Comparison of ENCODE assay signal across 1 cellular context in genomic region chr1:84835169-84835568, GRCh38.
A peak's percentile ranks its signal among the peaks of the same experiment; 100 is the strongest.
TF ChIP-seq lines count a peak whose summit lies in the region.

No MANE protein-coding gene starts in this region.

TF ChIP-seq in HEK293, 187 proteins besides CTCF, POLR2A, EP300 and RAD21 (continued from another document and continues in another):
- TF ChIP-seq ZNF645 (tag by site-specific recombination; IDR thresholded peaks at IDR 0.05) (no peak), ZNF776 (tag by site-specific recombination; IDR thresholded peaks at IDR 0.05; ENCODE audit: borderline replicate concordance) (no peak), FEZF1 (tag by site-specific recombination; IDR thresholded peaks at IDR 0.05) (0 out of 2 replicates have a peak, but pooled peaks have one; percentile 14), ZNF2 (tag by site-specific recombination; IDR thresholded peaks at IDR 0.05) (peak; percentile 52; the same call in 1 of the 2 replicates), ZNF398 (tag by site-specific recombination; IDR thresholded peaks at IDR 0.05) (peak; percentile 46), ZFP3 (tag by site-specific recombination; IDR thresholded peaks at IDR 0.05; ENCODE audit: low read depth) (no peak), ZNF140 (tag by site-specific recombination; IDR thresholded peaks at IDR 0.05) (no peak), SP7 (tag by site-specific recombination; IDR thresholded peaks at IDR 0.05) (0 out of 2 replicates have a peak, but pooled peaks have one; percentile 35), GFI1B (tag by site-specific recombination; IDR thresholded peaks at IDR 0.05) (no peak), ZNF571 (tag by site-specific recombination; IDR thresholded peaks at IDR 0.05) (no peak), ZNF623 (tag by site-specific recombination; IDR thresholded peaks at IDR 0.05) (no peak), ZNF629 (tag by site-specific recombination; IDR thresholded peaks at IDR 0.05) (peak; percentile 60), ZNF837 (tag by site-specific recombination; IDR thresholded peaks at IDR 0.05) (no peak), ZSCAN18 (tag by site-specific recombination; IDR thresholded peaks at IDR 0.05) (no peak), ZNF302 (tag by site-specific recombination; IDR thresholded peaks at IDR 0.05; ENCODE audit: low read depth) (no peak), ZNF704 (tag by site-specific recombination; IDR thresholded peaks at IDR 0.05) (no peak), YY1 (tag by site-specific recombination; IDR thresholded peaks at IDR 0.05) (no peak), SCRT2 (tag by site-specific recombination; IDR thresholded peaks at IDR 0.05) (no peak), ZFHX2 (tag by site-specific recombination; conservative IDR thresholded peaks at IDR 0.05) (no peak), ZNF692 (tag by site-specific recombination; IDR thresholded peaks at IDR 0.05) (peak; percentile 47; the same call in 1 of the 2 replicates), ZNF558 (tag by site-specific recombination; IDR thresholded peaks at IDR 0.05) (peak; percentile 58; the same call in 1 of the 2 replicates), ZNF366 (tag by site-specific recombination; conservative IDR thresholded peaks at IDR 0.05) (peak; percentile 80), ZSCAN5A (tag by site-specific recombination; IDR thresholded peaks at IDR 0.05) (no peak), ZNF639 (tag by site-specific recombination; IDR thresholded peaks at IDR 0.05) (0 out of 2 replicates have a peak, but pooled peaks have one; percentile 45), ZNF791 (tag by site-specific recombination; IDR thresholded peaks at IDR 0.05) (no peak), PATZ1 (tag by site-specific recombination; IDR thresholded peaks at IDR 0.05) (no peak), ZNF670 (tag by site-specific recombination; IDR thresholded peaks at IDR 0.05; ENCODE audit: low read depth) (no peak), TRIM28 (IDR thresholded peaks at IDR 0.05; ENCODE audit: borderline replicate concordance, low read length) (peak; percentile 47; the same call in 1 of the 2 replicates), ZNF529 (tag by site-specific recombination; IDR thresholded peaks at IDR 0.05; ENCODE audit: insufficient replicate concordance) (no peak)
- TF ChIP-seq, protein P1, sequence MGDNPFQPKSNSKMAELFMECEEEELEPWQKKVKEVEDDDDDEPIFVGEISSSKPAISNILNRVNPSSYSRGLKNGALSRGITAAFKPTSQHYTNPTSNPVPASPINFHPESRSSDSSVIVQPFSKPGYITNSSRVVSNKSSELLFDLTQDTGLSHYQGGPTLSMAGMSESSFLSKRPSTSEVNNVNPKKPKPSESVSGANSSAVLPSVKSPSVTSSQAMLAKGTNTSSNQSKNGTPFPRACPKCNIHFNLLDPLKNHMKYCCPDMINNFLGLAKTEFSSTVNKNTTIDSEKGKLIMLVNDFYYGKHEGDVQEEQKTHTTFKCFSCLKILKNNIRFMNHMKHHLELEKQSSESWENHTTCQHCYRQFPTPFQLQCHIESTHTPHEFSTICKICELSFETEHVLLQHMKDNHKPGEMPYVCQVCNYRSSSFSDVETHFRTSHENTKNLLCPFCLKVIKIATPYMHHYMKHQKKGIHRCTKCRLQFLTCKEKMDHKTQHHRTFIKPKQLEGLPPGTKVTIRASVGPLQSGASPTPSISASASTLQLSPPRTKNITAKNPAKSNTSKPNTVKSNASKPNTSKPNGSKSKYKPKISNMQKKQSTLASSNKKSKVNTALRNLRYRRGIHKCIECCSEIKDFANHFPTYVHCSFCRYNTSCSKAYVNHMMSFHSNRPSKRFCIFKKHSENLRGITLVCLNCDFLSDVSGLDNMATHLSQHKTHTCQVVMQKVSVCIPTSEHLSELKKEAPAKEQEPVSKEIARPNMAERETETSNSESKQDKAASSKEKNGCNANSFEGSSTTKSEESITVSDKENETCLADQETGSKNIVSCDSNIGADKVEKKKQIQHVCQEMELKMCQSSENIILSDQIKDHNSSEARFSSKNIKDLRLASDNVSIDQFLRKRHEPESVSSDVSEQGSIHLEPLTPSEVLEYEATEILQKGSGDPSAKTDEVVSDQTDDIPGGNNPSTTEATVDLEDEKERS (tag by site-specific recombination; IDR thresholded peaks at IDR 0.05) = no peak
- TF ChIP-seq, protein P2, sequence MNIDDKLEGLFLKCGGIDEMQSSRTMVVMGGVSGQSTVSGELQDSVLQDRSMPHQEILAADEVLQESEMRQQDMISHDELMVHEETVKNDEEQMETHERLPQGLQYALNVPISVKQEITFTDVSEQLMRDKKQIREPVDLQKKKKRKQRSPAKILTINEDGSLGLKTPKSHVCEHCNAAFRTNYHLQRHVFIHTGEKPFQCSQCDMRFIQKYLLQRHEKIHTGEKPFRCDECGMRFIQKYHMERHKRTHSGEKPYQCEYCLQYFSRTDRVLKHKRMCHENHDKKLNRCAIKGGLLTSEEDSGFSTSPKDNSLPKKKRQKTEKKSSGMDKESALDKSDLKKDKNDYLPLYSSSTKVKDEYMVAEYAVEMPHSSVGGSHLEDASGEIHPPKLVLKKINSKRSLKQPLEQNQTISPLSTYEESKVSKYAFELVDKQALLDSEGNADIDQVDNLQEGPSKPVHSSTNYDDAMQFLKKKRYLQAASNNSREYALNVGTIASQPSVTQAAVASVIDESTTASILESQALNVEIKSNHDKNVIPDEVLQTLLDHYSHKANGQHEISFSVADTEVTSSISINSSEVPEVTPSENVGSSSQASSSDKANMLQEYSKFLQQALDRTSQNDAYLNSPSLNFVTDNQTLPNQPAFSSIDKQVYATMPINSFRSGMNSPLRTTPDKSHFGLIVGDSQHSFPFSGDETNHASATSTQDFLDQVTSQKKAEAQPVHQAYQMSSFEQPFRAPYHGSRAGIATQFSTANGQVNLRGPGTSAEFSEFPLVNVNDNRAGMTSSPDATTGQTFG (tag by site-specific recombination; IDR thresholded peaks at IDR 0.05; ENCODE audit: borderline replicate concordance) = no peak
- TF ChIP-seq, protein P3, sequence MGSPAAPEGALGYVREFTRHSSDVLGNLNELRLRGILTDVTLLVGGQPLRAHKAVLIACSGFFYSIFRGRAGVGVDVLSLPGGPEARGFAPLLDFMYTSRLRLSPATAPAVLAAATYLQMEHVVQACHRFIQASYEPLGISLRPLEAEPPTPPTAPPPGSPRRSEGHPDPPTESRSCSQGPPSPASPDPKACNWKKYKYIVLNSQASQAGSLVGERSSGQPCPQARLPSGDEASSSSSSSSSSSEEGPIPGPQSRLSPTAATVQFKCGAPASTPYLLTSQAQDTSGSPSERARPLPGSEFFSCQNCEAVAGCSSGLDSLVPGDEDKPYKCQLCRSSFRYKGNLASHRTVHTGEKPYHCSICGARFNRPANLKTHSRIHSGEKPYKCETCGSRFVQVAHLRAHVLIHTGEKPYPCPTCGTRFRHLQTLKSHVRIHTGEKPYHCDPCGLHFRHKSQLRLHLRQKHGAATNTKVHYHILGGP (tag by site-specific recombination; IDR thresholded peaks at IDR 0.05) = peak; percentile 92
- TF ChIP-seq, protein P4, sequence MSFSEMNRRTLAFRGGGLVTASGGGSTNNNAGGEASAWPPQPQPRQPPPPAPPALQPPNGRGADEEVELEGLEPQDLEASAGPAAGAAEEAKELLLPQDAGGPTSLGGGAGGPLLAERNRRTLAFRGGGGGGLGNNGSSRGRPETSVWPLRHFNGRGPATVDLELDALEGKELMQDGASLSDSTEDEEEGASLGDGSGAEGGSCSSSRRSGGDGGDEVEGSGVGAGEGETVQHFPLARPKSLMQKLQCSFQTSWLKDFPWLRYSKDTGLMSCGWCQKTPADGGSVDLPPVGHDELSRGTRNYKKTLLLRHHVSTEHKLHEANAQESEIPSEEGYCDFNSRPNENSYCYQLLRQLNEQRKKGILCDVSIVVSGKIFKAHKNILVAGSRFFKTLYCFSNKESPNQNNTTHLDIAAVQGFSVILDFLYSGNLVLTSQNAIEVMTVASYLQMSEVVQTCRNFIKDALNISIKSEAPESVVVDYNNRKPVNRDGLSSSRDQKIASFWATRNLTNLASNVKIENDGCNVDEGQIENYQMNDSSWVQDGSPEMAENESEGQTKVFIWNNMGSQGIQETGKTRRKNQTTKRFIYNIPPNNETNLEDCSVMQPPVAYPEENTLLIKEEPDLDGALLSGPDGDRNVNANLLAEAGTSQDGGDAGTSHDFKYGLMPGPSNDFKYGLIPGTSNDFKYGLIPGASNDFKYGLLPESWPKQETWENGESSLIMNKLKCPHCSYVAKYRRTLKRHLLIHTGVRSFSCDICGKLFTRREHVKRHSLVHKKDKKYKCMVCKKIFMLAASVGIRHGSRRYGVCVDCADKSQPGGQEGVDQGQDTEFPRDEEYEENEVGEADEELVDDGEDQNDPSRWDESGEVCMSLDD (tag by site-specific recombination; IDR thresholded peaks at IDR 0.05) = no peak
